8 cellular contexts compared by ENCODE assay signal in the genomic region with DNA sequence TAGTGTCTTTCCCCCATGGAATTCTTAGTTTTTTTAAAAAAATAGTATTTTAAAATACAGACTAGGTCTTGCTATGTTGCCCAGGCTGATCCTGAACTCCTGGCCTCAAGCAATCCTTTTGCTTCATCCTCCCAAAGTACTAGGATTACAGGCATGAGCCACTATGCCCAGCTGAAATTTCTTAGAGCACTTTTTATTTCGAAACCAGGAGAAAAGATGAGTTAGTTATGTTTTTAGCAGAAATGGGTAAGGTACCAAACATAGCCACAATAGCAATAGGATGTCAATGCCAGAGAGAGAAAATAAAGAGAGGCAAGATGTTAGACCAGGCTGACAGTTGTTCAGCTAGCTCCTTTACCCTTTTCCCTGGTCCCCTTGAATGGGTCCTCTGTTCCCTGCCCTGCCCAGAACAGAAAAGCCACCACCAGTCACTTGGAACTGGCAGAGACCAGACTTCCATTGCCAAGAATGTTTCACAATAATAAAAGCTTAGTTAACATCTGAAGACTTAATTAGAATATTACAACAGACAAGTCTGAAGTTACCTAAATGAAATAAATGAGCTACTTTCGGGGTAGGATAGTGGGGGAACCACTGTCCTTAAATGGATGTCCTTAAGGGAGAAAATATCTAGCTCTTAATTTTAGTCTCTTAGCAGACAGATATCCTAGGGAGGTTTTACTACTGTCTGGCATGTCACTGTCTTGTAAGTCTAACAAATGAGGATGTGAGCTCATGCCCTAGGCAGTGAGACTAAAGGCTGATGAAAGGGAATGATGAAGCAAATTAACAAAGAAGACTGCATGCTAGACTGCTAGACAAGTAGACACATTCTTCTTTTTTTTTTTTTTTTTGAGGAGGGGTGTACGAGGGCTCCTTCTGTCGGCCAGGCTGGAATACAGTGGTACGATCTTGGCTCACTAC. TPM values are rescaled to one million over a fixed set of nuclear protein-coding genes. Genes with fewer than 3 reads are reported as not detected.
A peak's percentile ranks its signal among the peaks of the same experiment; 100 is the strongest.
DNase-seq lines count a peak whose midpoint lies in the region; ATAC-seq, FAIRE-seq and TF ChIP-seq lines count a peak whose summit lies in the region.
"Had no signal": no experiment of that assay in that cellular context is flagged by ENCODE, and none has a peak within 500 bp of the region (broad histone marks: within the 10 kb centered on the region; RNA-seq: fewer than 3 reads in every experiment).

No MANE protein-coding gene starts in this region.

- in situ Hi-C loops in K562 (cut with MboI), result no loop called here

- no peak overlapping the region for H3K4me2 ChIP-seq in K562 (ENCODE audit: insufficient read depth, low read length)

- ATAC-seq in K562, result peak; percentile 75

- no peaks in the 10 kb centered on the region for H3K9me1 ChIP-seq in K562 (ENCODE audit: control insufficient read depth, insufficient read depth, low read length)

- no peaks in the 10 kb centered on the region for H4K20me1 ChIP-seq in K562 (replicated peaks; ENCODE audit: control insufficient read depth, insufficient read depth, low read length)

- H3K9me3 ChIP-seq in K562 (replicated peaks; ENCODE audit: control insufficient read depth, insufficient read depth, low read depth, low read length) (no peaks in the 10 kb centered on the region), tibial nerve (no peaks in the 10 kb centered on the region)

- H3K79me2 ChIP-seq in K562 (ENCODE audit: control insufficient read depth, insufficient read depth, low read length), result peaks cover 12% of the 10 kb centered on the region

- TF ChIP-seq EP300 in K562 (IDR thresholded peaks at IDR 0.05; ENCODE audit: low read length) (no peak), tibial nerve (IDR thresholded peaks at IDR 0.05) (peak; percentile 45 to 79)

- CTCF ChIA-PET in K562 (lab: Yijun Ruan, JAX; ENCODE audit: low intra/inter-chr PET ratio), result interaction anchor here (0.7 kb wide), 1 partner anchor 56 kb away, joined by 6 read pairs; no protein-coding TSS in a partner anchor

- intact Hi-C loops in K562 (cut with micrococcal nuclease), result no loop called here

- no peak overlapping the region for H3K9ac ChIP-seq in K562 (ENCODE audit: insufficient read depth in 1 of 2, low read depth in 2 of 2, low read length in 2 of 2)

- WGBS in K562 (ENCODE audit: insufficient coverage, low coverage, missing lambda C conversion rate), result 69% methylated on average over 3 of the region's 5 CpGs
- WGBS in tibial nerve, 2 donors, result 41 to 46% methylated on average over 5 of the region's 5 CpGs

- no peak overlapping the region for H3K27ac ChIP-seq in K562 (ENCODE audit: extremely low read depth, low read depth, low read length)
- H3K27ac ChIP-seq in tibial nerve, result peak overlapping the region; percentile 31 to 85 (median 61)

- H3K4me1 ChIP-seq in K562 (replicated peaks in 1 of 2; ENCODE audit: control insufficient read depth in 2 of 2, insufficient read depth in 2 of 2, low read length in 2 of 2) (no peaks in the 10 kb centered on the region), tibial nerve (peaks cover 0 to 57% (median 20%) of the 10 kb centered on the region in 4 donors)

- TF ChIP-seq POLR2A in K562 (conservative IDR thresholded peaks at IDR 0.05), result no peak
- no peak for TF ChIP-seq POLR2A in tibial nerve (IDR thresholded peaks at IDR 0.05)

- no peak for FAIRE-seq in K562 (lab: Jason Lieb, UNC)

- DNase-seq in M059J (ENCODE audit: low read depth) (peak; percentile 78), K562 (ENCODE audit: extremely low read depth in 1 of 4, low spot score in 3 of 4) (no peak), islet precursor cell (peak; percentile 87), tibial nerve (ENCODE audit: low spot score in 2 of 2) (peak in 1 of 2 donors; percentile 30), SHP77 treated with DMSO at 0.1 percent for 48 hours (lab: John Stamatoyannopoulos, UW) (no peak)
- DNase-seq in stimulated activated CD4-positive, alpha-beta T cell treated with anti-CD3 and anti-CD28 coated beads, Interleukin-2, amount 100 ng/mL, for 24 hours, result no peak
- DNase-seq in activated CD8-positive, alpha-beta memory T cell treated with anti-CD3 and anti-CD28 coated beads, Interleukin-2, amount 50 U/mL, for 4 hours, result no peak
- DNase-seq: NCI-H1694 had no signal

- TF ChIP-seq CTCF in K562 (IDR thresholded peaks at IDR 0.05 in 2 of 3, conservative IDR thresholded peaks at IDR 0.05 in 1 of 3; ENCODE audit: insufficient read depth in 2 of 3, low read depth in 1 of 3, low read length in 3 of 3), result no peak
- TF ChIP-seq CTCF in tibial nerve (IDR thresholded peaks at IDR 0.05), result no peak

- no peak overlapping the region for H2AFZ ChIP-seq in K562 (ENCODE audit: low read depth, low read length)

- no TSS peak for BruUV-seq in K562 (replicated peaks; lab: Mats Ljungman, UMichigan)

- POLR2A ChIA-PET in K562 (lab: Yijun Ruan, JAX), result interaction anchor here (0.6 to 0.7 kb wide), 2 partner anchors 14 to 644 kb away, joined by 3 to 4 read pairs; no protein-coding TSS in a partner anchor

- H3K36me3 ChIP-seq in K562 (ENCODE audit: control insufficient read depth, insufficient read depth, low read length), result no peaks in the 10 kb centered on the region
- H3K36me3 ChIP-seq in tibial nerve, result no peaks in the 10 kb centered on the region

- H3K27me3 ChIP-seq in K562 (ENCODE audit: control insufficient read depth in 2 of 2, insufficient read depth in 2 of 2, low read length in 2 of 2) (no peaks in the 10 kb centered on the region), tibial nerve (no peaks in the 10 kb centered on the region)

- TF ChIP-seq RAD21 in K562 (CRISPR knock-in tag; conservative IDR thresholded peaks at IDR 0.05 in 1 of 2, IDR thresholded peaks at IDR 0.05 in 1 of 2), result no peak

- H3K4me3 ChIP-seq in K562 (no peak overlapping the region), tibial nerve (no peak overlapping the region)

TF ChIP-seq in K562, 482 proteins besides CTCF, POLR2A, EP300 and RAD21 (continues in another document):
- TF ChIP-seq MEIS2 (IDR thresholded peaks at IDR 0.05; ENCODE audit: partially characterized antibody) (peak; percentile 10), NEUROD1 (IDR thresholded peaks at IDR 0.05; ENCODE audit: borderline replicate concordance, low read depth, low read length, partially characterized antibody) (no peak), GABPB1 (CRISPR knock-in tag; IDR thresholded peaks at IDR 0.05) (no peak), GABPA (tag; conservative IDR thresholded peaks at IDR 0.05; ENCODE audit: low read depth) (no peak), PURB (CRISPR knock-in tag; IDR thresholded peaks at IDR 0.05; ENCODE audit: low read depth) (no peak), STAT5A (IDR thresholded peaks at IDR 0.05; ENCODE audit: borderline replicate concordance, low read length) (no peak), CEBPB (tag; IDR thresholded peaks at IDR 0.05) (peak; percentile 69)
- TF ChIP-seq, protein P1, sequence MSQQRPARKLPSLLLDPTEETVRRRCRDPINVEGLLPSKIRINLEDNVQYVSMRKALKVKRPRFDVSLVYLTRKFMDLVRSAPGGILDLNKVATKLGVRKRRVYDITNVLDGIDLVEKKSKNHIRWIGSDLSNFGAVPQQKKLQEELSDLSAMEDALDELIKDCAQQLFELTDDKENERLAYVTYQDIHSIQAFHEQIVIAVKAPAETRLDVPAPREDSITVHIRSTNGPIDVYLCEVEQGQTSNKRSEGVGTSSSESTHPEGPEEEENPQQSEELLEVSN (IDR thresholded peaks at IDR 0.05; ENCODE audit: borderline replicate concordance in 1 of 2, extremely low read depth in 1 of 2, insufficient read depth in 1 of 2, insufficient read length in 1 of 2, low read depth in 1 of 2, low read length in 1 of 2, poor library complexity in 1 of 2, severe bottlenecking in 1 of 2), result no peak
- TF ChIP-seq, protein P2, sequence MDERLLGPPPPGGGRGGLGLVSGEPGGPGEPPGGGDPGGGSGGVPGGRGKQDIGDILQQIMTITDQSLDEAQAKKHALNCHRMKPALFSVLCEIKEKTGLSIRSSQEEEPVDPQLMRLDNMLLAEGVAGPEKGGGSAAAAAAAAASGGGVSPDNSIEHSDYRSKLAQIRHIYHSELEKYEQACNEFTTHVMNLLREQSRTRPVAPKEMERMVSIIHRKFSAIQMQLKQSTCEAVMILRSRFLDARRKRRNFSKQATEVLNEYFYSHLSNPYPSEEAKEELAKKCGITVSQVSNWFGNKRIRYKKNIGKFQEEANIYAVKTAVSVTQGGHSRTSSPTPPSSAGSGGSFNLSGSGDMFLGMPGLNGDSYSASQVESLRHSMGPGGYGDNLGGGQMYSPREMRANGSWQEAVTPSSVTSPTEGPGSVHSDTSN (CRISPR knock-in tag; IDR thresholded peaks at IDR 0.05; ENCODE audit: low read depth), result no peak
- TF ChIP-seq, protein P2 (tag; conservative IDR thresholded peaks at IDR 0.05; ENCODE audit: low read depth), result peak; percentile 58

RNA-seq across cellular contexts. Expression of gene ABL2, which starts 54.2 kb away (rescaled TPM):
- total RNA-seq in M059J (2014; rRNA removed; shearing (Covaris generic)), result 17.3 and 38.3 TPM in 2 replicates
- 41.6 and 59.9 TPM in 2 replicates for total RNA-seq in K562 (2011; cell fraction: chromatin; rRNA removed; ENCODE audit: low replicate concordance)
- 17.2 and 21.7 TPM in 2 replicates for total RNA-seq in K562 (2011; cell fraction: nucleolus; rRNA removed)
- 31.7 and 41.7 TPM in 2 replicates for total RNA-seq in K562 (2011; cell fraction: nucleoplasm; rRNA removed)
- 6.1 and 6.6 TPM in 2 replicates for total RNA-seq in K562 (2014; rRNA removed)
- 9.5 and 10.9 TPM in 2 replicates for total RNA-seq in K562 (2014; rRNA removed; fragmentation: Illumina TruSeq; extraction: Trizol)
- 8.6 and 9.2 TPM in 2 replicates for total RNA-seq in K562 (2015; rRNA removed; fragmentation: Illumina TruSeq; extraction: Trizol)
- 14.1 and 15.0 TPM in 2 replicates for total RNA-seq in K562 (2021)
- 8.1 and 9.4 TPM in 2 replicates for polyA plus RNA-seq in K562 (2011; rRNA removed)
- 4.6 and 6.3 TPM in 2 replicates for polyA plus RNA-seq in K562 (2011; cell fraction: cytosol; rRNA removed)
- 7.2 and 7.7 TPM in 2 replicates for polyA plus RNA-seq in K562 (2011; cell fraction: nucleus; rRNA removed)
- 5.5 and 6.0 TPM in 2 replicates for polyA plus RNA-seq in K562 (2012)
- polyA plus RNA-seq in K562 (2014; fragmentation: Illumina TruSeq; extraction: Trizol), result 8.7 and 8.9 TPM in 2 replicates
- polyA plus RNA-seq in K562 (2014; fragmentation: Nextera tagmentation; extraction: Ambion mirVana), result 1 to 10 TPM; 1.4 to 2.2 TPM
- 5.6 and 5.8 TPM in 2 replicates for polyA plus RNA-seq in K562 (2014; rRNA removed)
- polyA minus RNA-seq in K562 (2011; rRNA and poly(A)+ RNA removed), result 30.6 and 32.6 TPM in 2 replicates
- 15.8 and 16.8 TPM in 2 replicates for polyA minus RNA-seq in K562 (2011; cell fraction: cytosol; rRNA and poly(A)+ RNA removed)
- 10.0 and 15.8 TPM in 2 replicates for polyA minus RNA-seq in K562 (2011; cell fraction: nucleus; rRNA and poly(A)+ RNA removed)
- 10 to 100 TPM; 22.0 to 43.5 (median 27.0) TPM for total RNA-seq in tibial nerve

Comparison
In these comparisons a context has a peak if more than half of its experiments do, and no peak if none do; other contexts are left out.
1. DNase-seq: peak in M059J (single experiment) and islet precursor cell (single experiment); none in K562 (0 of 4), stimulated activated CD4-positive, alpha-beta T cell treated with anti-CD3 and anti-CD28 coated beads, Interleukin-2, amount 100 ng/mL, for 24 hours (0 of 2), SHP77 treated with DMSO at 0.1 percent for 48 hours (single experiment) and activated CD8-positive, alpha-beta memory T cell treated with anti-CD3 and anti-CD28 coated beads, Interleukin-2, amount 50 U/mL, for 4 hours (single experiment).